Comparison of ENCODE assay signal across 8 cellular contexts in the genomic region with DNA sequence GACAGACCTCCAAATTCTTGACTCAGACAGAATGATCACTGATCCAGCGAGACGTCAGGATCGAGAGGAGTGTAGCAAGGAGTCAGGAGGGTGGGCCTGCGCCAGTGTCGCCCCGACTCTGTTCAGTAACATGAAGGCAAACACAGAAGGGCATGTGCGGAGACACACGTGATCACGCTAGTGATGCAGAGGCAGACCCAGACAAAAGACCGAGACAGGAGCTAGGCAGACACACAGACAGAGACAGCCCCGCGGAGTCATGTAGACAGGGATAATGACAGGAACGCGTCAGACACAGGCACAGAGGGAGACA. TPM values are rescaled to one million over a fixed set of nuclear protein-coding genes. Genes with fewer than 3 reads are reported as not detected.
DNase-seq lines count a peak whose midpoint lies in the region; ATAC-seq and TF ChIP-seq lines count a peak whose summit lies in the region.

No MANE protein-coding gene starts in this region.

- H3K4me3 Mint-ChIP-seq in dendritic cell treated with granulocyte-macrophage colony-stimulating factor and Interleukin-4, amounts not matched to agents 40 ng/mL and 50 ng/mL, for 4 days: peak overlapping the region; percentile 93

- H3K27me3 Mint-ChIP-seq in dendritic cell treated with granulocyte-macrophage colony-stimulating factor and Interleukin-4, amounts not matched to agents 40 ng/mL and 50 ng/mL, for 4 days: no peaks in the 10 kb centered on the region

- H3K9me3 ChIP-seq in neural cell (ENCODE audit: low read length): no peaks in the 10 kb centered on the region

- peak overlapping the region; percentile 99 for H3K4me2 ChIP-seq in neural cell (ENCODE audit: low read length)

- H3F3A ChIP-seq in neural cell (ENCODE audit: insufficient read depth, low read length, poor library complexity, severe bottlenecking): peaks cover 10% of the 10 kb centered on the region

- TF ChIP-seq CTCF in neural cell (IDR thresholded peaks at IDR 0.05; ENCODE audit: poor library complexity, severe bottlenecking): no peak

- H3K4me3 ChIP-seq in neural cell (ENCODE audit: low read length): peak overlapping the region; percentile 99

- TF ChIP-seq EP300 in neural cell (conservative IDR thresholded peaks at IDR 0.05; ENCODE audit: poor library complexity, severe bottlenecking): peak; percentile 57

- peak overlapping the region; percentile 94 for H3K27ac ChIP-seq in neural cell (ENCODE audit: low read length)

- DNase-seq in NCI-H1092 treated with DMSO at 0.1 percent for 48 hours (lab: John Stamatoyannopoulos, UW) (peak; percentile 42), NCI-H1092 (lab: John Stamatoyannopoulos, UW) (no peak), NCI-H748 (lab: John Stamatoyannopoulos, UW; ENCODE audit: unreplicated experiment) (peak; percentile 87), HUDEP-2 (lab: John Stamatoyannopoulos, UW; ENCODE audit: unreplicated experiment in 76 of 76) (no peak)

- H3K36me3 Mint-ChIP-seq in dendritic cell treated with granulocyte-macrophage colony-stimulating factor and Interleukin-4, amounts not matched to agents 40 ng/mL and 50 ng/mL, for 4 days (ENCODE audit: low read depth): peaks cover 48% of the 10 kb centered on the region

- ATAC-seq in GM18858 (IDR thresholded peaks at IDR 0.05; ENCODE audit: unreplicated experiment): no peak
- no peak for ATAC-seq in GM21526 (IDR thresholded peaks at IDR 0.05; ENCODE audit: low FRiP score, unreplicated experiment)

- H3K9me2 ChIP-seq in neural cell (ENCODE audit: insufficient read depth, low read length): no peaks in the 10 kb centered on the region

- peaks cover 80% of the 10 kb centered on the region for H3K79me2 ChIP-seq in neural cell (replicated peaks; ENCODE audit: insufficient read depth, low read length)

- TF ChIP-seq RAD21 in neural cell (conservative IDR thresholded peaks at IDR 0.05): no peak

- no peaks in the 10 kb centered on the region for H3K36me3 ChIP-seq in neural cell (ENCODE audit: insufficient read depth, low read length)

- peak overlapping the region; percentile 92 for H3K9ac ChIP-seq in neural cell (ENCODE audit: low read length)

- no peaks in the 10 kb centered on the region for H3K9me3 Mint-ChIP-seq in dendritic cell treated with granulocyte-macrophage colony-stimulating factor and Interleukin-4, amounts not matched to agents 40 ng/mL and 50 ng/mL, for 4 days

- H2AFZ ChIP-seq in neural cell (ENCODE audit: low read depth, low read length): no peak overlapping the region

- intact Hi-C loops in dendritic cell treated with granulocyte-macrophage colony-stimulating factor and Interleukin-4, amounts not matched to agents 40 ng/mL and 50 ng/mL, for 4 days (cut with micrococcal nuclease): loop anchor here (5.0 to 10.0 kb wide), 2 partner anchors 259 to 314 kb away; a partner anchor contains a TSS

- H3K27me3 ChIP-seq in neural cell (ENCODE audit: insufficient read depth, low read depth, low read length): no peaks in the 10 kb centered on the region

- H3K4me1 Mint-ChIP-seq in dendritic cell treated with granulocyte-macrophage colony-stimulating factor and Interleukin-4, amounts not matched to agents 40 ng/mL and 50 ng/mL, for 4 days (ENCODE audit: low read depth): peaks cover 67% of the 10 kb centered on the region

- H3K27ac Mint-ChIP-seq in dendritic cell treated with granulocyte-macrophage colony-stimulating factor and Interleukin-4, amounts not matched to agents 40 ng/mL and 50 ng/mL, for 4 days: peak overlapping the region; percentile 98

- peaks cover 44% of the 10 kb centered on the region for H4K20me1 ChIP-seq in neural cell (ENCODE audit: insufficient read depth)

TF ChIP-seq in neural cell, 6 proteins besides CTCF, POLR2A, EP300 and RAD21:
- peak; percentile 80 for TF ChIP-seq MXI1 (conservative IDR thresholded peaks at IDR 0.05; ENCODE audit: poor library complexity, severe bottlenecking)
- TF ChIP-seq, protein P1, sequence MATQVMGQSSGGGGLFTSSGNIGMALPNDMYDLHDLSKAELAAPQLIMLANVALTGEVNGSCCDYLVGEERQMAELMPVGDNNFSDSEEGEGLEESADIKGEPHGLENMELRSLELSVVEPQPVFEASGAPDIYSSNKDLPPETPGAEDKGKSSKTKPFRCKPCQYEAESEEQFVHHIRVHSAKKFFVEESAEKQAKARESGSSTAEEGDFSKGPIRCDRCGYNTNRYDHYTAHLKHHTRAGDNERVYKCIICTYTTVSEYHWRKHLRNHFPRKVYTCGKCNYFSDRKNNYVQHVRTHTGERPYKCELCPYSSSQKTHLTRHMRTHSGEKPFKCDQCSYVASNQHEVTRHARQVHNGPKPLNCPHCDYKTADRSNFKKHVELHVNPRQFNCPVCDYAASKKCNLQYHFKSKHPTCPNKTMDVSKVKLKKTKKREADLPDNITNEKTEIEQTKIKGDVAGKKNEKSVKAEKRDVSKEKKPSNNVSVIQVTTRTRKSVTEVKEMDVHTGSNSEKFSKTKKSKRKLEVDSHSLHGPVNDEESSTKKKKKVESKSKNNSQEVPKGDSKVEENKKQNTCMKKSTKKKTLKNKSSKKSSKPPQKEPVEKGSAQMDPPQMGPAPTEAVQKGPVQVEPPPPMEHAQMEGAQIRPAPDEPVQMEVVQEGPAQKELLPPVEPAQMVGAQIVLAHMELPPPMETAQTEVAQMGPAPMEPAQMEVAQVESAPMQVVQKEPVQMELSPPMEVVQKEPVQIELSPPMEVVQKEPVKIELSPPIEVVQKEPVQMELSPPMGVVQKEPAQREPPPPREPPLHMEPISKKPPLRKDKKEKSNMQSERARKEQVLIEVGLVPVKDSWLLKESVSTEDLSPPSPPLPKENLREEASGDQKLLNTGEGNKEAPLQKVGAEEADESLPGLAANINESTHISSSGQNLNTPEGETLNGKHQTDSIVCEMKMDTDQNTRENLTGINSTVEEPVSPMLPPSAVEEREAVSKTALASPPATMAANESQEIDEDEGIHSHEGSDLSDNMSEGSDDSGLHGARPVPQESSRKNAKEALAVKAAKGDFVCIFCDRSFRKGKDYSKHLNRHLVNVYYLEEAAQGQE (IDR thresholded peaks at IDR 0.05; ENCODE audit: borderline replicate concordance): peak; percentile 61
- peak; percentile 83 for TF ChIP-seq POLR2AphosphoS5 (IDR thresholded peaks at IDR 0.05)
- peak; percentile 55 for TF ChIP-seq TAF1 (IDR thresholded peaks at IDR 0.05; ENCODE audit: low read depth)
- TF ChIP-seq SMC3 (conservative IDR thresholded peaks at IDR 0.05; ENCODE audit: poor library complexity): no peak
- no peak for TF ChIP-seq EZH2 (IDR thresholded peaks at IDR 0.05; ENCODE audit: borderline replicate concordance, insufficient read depth, low read length, poor library complexity, severe bottlenecking)

RNA-seq across cellular contexts. Expression of a gene that starts 7.2 kb away (rescaled TPM):
- 2.5 and 4.4 TPM in 2 replicates for polyA plus RNA-seq in neural cell
- 20.0 and 20.7 TPM in 2 replicates for polyA minus RNA-seq in neural cell

RNA-seq across cellular contexts. Expression of a gene that starts 13.6 kb away (rescaled TPM):
- 4.2 and 6.7 TPM in 2 replicates for polyA plus RNA-seq in neural cell
- polyA minus RNA-seq in neural cell: 1.4 and 1.5 TPM in 2 replicates

RNA-seq across cellular contexts. Expression of a gene that starts 16.1 kb away (rescaled TPM):
- 99.5 and 110 TPM in 2 replicates for polyA plus RNA-seq in neural cell
- 27.0 and 30.9 TPM in 2 replicates for polyA minus RNA-seq in neural cell

RNA-seq across cellular contexts. Expression of a gene that starts 16.5 kb away (rescaled TPM):
- 21.1 and 30.4 TPM in 2 replicates for polyA plus RNA-seq in neural cell
- polyA minus RNA-seq in neural cell: 25.8 and 27.8 TPM in 2 replicates

RNA-seq across cellular contexts. Expression of a gene that starts 47.3 kb away (rescaled TPM):
- 115 and 159 TPM in 2 replicates for polyA plus RNA-seq in neural cell
- polyA minus RNA-seq in neural cell: 296 and 321 TPM in 2 replicates

Comparison
In these comparisons a context has a peak if more than half of its experiments do, and no peak if none do; other contexts are left out.
1. DNase-seq: peak in NCI-H1092 treated with DMSO at 0.1 percent for 48 hours (single experiment) and NCI-H748 (single experiment); none in NCI-H1092 (single experiment) and HUDEP-2 (0 of 76).